In the genomic region with DNA sequence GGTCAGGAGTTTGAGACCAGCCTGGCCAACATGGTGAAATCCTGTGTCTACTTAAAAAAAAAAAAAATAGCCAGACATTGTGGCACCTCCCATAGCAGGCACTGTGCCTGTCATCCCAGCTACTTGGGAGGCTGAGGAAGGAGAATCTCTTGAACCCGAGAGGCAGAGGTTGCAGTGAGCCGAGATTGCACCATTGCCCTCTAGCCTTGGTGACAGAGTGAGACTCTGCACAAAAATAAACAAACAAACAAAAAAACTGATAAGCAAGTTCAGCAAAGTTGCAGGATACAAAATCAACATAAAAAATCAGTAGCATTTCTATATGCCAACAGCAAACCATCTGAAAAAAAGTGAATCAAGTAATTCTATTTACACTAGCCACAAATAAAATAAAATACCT, we compare ENCODE assay signal across 11 cellular contexts.
"Had no signal": no experiment of that assay in that cellular context is flagged by ENCODE, and none has a peak within 500 bp of the region (broad histone marks: within the 10 kb centered on the region; RNA-seq: fewer than 3 reads in every experiment).

No MANE protein-coding gene starts in this region.

- H3K4me2 ChIP-seq: GM23338 had no signal

- DNase-seq: GM23248, GOT3, H7, H9, HCEC 1CT, HFFc6 had no signal

- H3K9me3 ChIP-seq: HAP-1 had no signal

- H3K9ac ChIP-seq: GM23248 had no signal

- FAIRE-seq: H1, H54 had no signal

- ATAC-seq: GM23338, HCT116 had no signal

- H3K36me3 ChIP-seq: HAP-1 had no signal

- H3K27ac ChIP-seq: GM23248 had no signal

- H2AFZ ChIP-seq: GM23248, GM23338 had no signal

- H3K4me3 ChIP-seq: GM23248, GM23338, HAP-1 had no signal
